ENCODE assay signal across 18 cellular contexts in the genomic region with DNA sequence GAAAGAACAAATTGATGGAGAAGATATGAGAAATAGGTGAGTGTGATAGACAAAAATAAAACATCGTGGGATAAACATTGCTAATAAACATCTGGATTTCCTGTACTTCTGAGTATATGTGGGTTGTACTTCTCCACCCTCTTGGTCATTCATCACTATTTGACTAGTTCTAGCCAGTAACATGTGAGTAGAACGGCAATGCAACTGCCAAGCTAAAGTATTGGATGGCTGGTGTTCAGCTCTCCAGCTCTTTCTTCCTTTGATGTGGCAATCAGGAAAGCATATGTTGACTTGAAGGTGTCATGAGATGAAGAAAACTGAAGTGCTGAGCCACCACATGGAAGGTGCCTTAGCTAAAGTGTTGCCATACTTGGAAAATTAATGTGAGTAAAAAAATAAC.
"Had no signal": no experiment of that assay in that cellular context is flagged by ENCODE, and none has a peak within 500 bp of the region (broad histone marks: within the 10 kb centered on the region; RNA-seq: fewer than 3 reads in every experiment).

No MANE protein-coding gene starts in this region.

- H3K9me3 ChIP-seq: esophagus squamous epithelium, gastrocnemius medialis, testis, tibial nerve, upper lobe of right lung, vagina had no signal

- ATAC-seq: gastrocnemius medialis; heart right ventricle; left lobe of liver; naive thymus-derived CD4-positive, alpha-beta T cell; sciatic nerve; stimulated activated naive B cell treated with anti-CD40 and anti-IgM and Interleukin-4, amounts not matched to agents 10 μg/mL and 1 μg/mL and 100 μg/mL, for 72 hours; stimulated activated naive CD8-positive, alpha-beta T cell treated with anti-CD3 and anti-CD28 coated beads, Interleukin-15, amount 100 ng/mL, for 72 hours; upper lobe of right lung had no signal

- H3K36me3 ChIP-seq: esophagus squamous epithelium, gastrocnemius medialis, heart right ventricle, tibial nerve, upper lobe of right lung, vagina had no signal

- H3K4me1 Mint-ChIP-seq: naive thymus-derived CD4-positive, alpha-beta T cell; nephron progenitor cell; stimulated activated naive B cell treated with anti-CD40 and anti-IgM and Interleukin-4, amounts not matched to agents 10 μg/mL and 1 μg/mL and 100 μg/mL, for 72 hours; stimulated activated naive CD8-positive, alpha-beta T cell treated with anti-CD3 and anti-CD28 coated beads, Interleukin-15, amount 100 ng/mL, for 72 hours had no signal

- H3K27me3 ChIP-seq: esophagus squamous epithelium, gastrocnemius medialis, heart right ventricle, testis, tibial nerve, upper lobe of right lung, vagina had no signal

- H3K27me3 Mint-ChIP-seq: stimulated activated naive B cell treated with anti-CD40 and anti-IgM and Interleukin-4, amounts not matched to agents 10 μg/mL and 1 μg/mL and 100 μg/mL, for 72 hours; stimulated activated naive CD8-positive, alpha-beta T cell treated with anti-CD3 and anti-CD28 coated beads, Interleukin-15, amount 100 ng/mL, for 72 hours had no signal

- H3K4me1 ChIP-seq: gastrocnemius medialis, testis, upper lobe of right lung had no signal

- H3K4me3 ChIP-seq: esophagus squamous epithelium, gastrocnemius medialis, heart right ventricle, testis, tibial nerve, upper lobe of right lung, vagina had no signal

- H3K4me3 Mint-ChIP-seq: naive thymus-derived CD4-positive, alpha-beta T cell; nephron progenitor cell; stimulated activated naive B cell treated with anti-CD40 and anti-IgM and Interleukin-4, amounts not matched to agents 10 μg/mL and 1 μg/mL and 100 μg/mL, for 72 hours; stimulated activated naive CD8-positive, alpha-beta T cell treated with anti-CD3 and anti-CD28 coated beads, Interleukin-15, amount 100 ng/mL, for 72 hours had no signal

- H3K36me3 Mint-ChIP-seq: naive thymus-derived CD4-positive, alpha-beta T cell; stimulated activated naive B cell treated with anti-CD40 and anti-IgM and Interleukin-4, amounts not matched to agents 10 μg/mL and 1 μg/mL and 100 μg/mL, for 72 hours had no signal

- H3K27ac ChIP-seq: esophagus squamous epithelium, gastrocnemius medialis, heart right ventricle, testis, tibial nerve, upper lobe of right lung, vagina had no signal

- H3K27ac Mint-ChIP-seq: naive thymus-derived CD4-positive, alpha-beta T cell; nephron progenitor cell; stimulated activated naive B cell treated with anti-CD40 and anti-IgM and Interleukin-4, amounts not matched to agents 10 μg/mL and 1 μg/mL and 100 μg/mL, for 72 hours; stimulated activated naive CD8-positive, alpha-beta T cell treated with anti-CD3 and anti-CD28 coated beads, Interleukin-15, amount 100 ng/mL, for 72 hours had no signal

- DNase-seq: dermis blood vessel endothelial cell; esophagus squamous epithelium; gastrocnemius medialis; heart right ventricle; hypothalamus; mammary epithelial cell; naive thymus-derived CD4-positive, alpha-beta T cell; nephron progenitor cell; stimulated activated CD4-positive, alpha-beta T cell treated with anti-CD3 and anti-CD28 coated beads, Interleukin-2, amount 100 ng/mL, for 24 hours; stimulated activated CD4-positive, alpha-beta T cell treated with anti-CD3 and anti-CD28 coated beads, Interleukin-4, amount 100 ng/mL, for 4 hours; stimulated activated naive B cell treated with anti-CD40 and anti-IgM and Interleukin-4, amounts not matched to agents 10 μg/mL and 1 μg/mL and 100 μg/mL, for 72 hours; stimulated activated naive CD8-positive, alpha-beta T cell treated with anti-CD3 and anti-CD28 coated beads, Interleukin-15, amount 100 ng/mL, for 72 hours; testis; upper lobe of right lung had no signal
